Comparison of ENCODE assay signal across 31 cellular contexts in genomic region chr3:66585696-66586095, GRCh38.
"Had no signal": no experiment of that assay in that cellular context is flagged by ENCODE, and none has a peak within 500 bp of the region (broad histone marks: within the 10 kb centered on the region; RNA-seq: fewer than 3 reads in every experiment).

No MANE protein-coding gene starts in this region.

- H3K4me3 ChIP-seq: cardiac muscle cell, MG63, SJSA1 had no signal

- H3K27ac ChIP-seq: brain microvascular endothelial cell, cardiac muscle cell, SJSA1, VCaP had no signal

- H3K36me3 ChIP-seq: brain microvascular endothelial cell, cardiac muscle cell, MG63, SJSA1 had no signal

- ATAC-seq: activated naive CD4-positive, alpha-beta T cell treated with anti-CD3 and anti-CD28 coated beads, Interleukin-2, amount 50 U/mL, for 72 hours; activated naive CD8-positive, alpha-beta T cell treated with anti-CD3 and anti-CD28 coated beads, Interleukin-2, amount 50 U/mL, for 24 hours; activated T-cell treated with anti-CD3 and anti-CD28 coated beads, Interleukin-2, amount 50 U/mL, for 4 hours; Panc1; Right ventricle myocardium inferior; T-cell had no signal

- H3K9me3 ChIP-seq: MG63, SJSA1 had no signal

- DNase-seq: activated CD4-positive, alpha-beta memory T cell treated with anti-CD3 and anti-CD28 coated beads for 36 hours; activated CD4-positive, alpha-beta T cell treated with anti-CD3 and anti-CD28 coated beads, Interleukin-2, amount 10 ng/mL, durations not matched to agents 7 days and 5 days; activated CD4-positive, CD25-positive, alpha-beta regulatory T cell; activated CD8-positive, alpha-beta memory T cell treated with anti-CD3 and anti-CD28 coated beads for 24 hours; activated effector memory CD4-positive, alpha-beta T cell treated with anti-CD3 and anti-CD28 coated beads, Interleukin-2, amount 50 U/mL, for 16 hours; activated naive CD4-positive, alpha-beta T cell treated with Interleukin-2 at 50 U/mL for 16 hours; activated naive CD8-positive, alpha-beta T cell treated with anti-CD3 and anti-CD28 coated beads, Interleukin-2, amount 50 U/mL, for 24 hours; activated T-cell treated with anti-CD3 and anti-CD28 coated beads, Interleukin-2, amount 50 U/mL, for 4 hours; brain microvascular endothelial cell; MG63; NCI-H1092; NCI-H1417 treated with DMSO at 0.1 percent for 48 hours; NCI-H1694; NCI-H2029; NCI-H2107; NCI-H2171 treated with DMSO at 0.1 percent for 48 hours; NCI-H226; NCI-H510A; NCI-H69; NK-92 treated with Interleukin-12 subunit alpha and Interleukin-12 subunit beta, amount 100 ng/mL, for 24 hours; OCI-M1; RPMI8226; T-cell; T-helper 2 cell; T1000 had no signal

- H3K27me3 ChIP-seq: brain microvascular endothelial cell, cardiac muscle cell, MG63, SJSA1 had no signal
